ENCODE assay signal across 18 cellular contexts in genomic region chr9:20566401-20566800, GRCh38.
"Had no signal": no experiment of that assay in that cellular context is flagged by ENCODE, and none has a peak within 500 bp of the region (broad histone marks: within the 10 kb centered on the region; RNA-seq: fewer than 3 reads in every experiment).

No MANE protein-coding gene starts in this region.

- ATAC-seq: foreskin keratinocyte, left cardiac atrium, lower lobe of right lung, natural killer cell had no signal

- H3K4me3 ChIP-seq: hepatocyte, left ventricle myocardium inferior, lower lobe of right lung, ovary, right atrium auricular region, sigmoid colon, skin epidermis, stomach, thoracic aorta had no signal

- H3K27ac ChIP-seq: foreskin keratinocyte, hepatocyte, left ventricle myocardium inferior, lower lobe of right lung, ovary, right atrium auricular region, sigmoid colon, skin epidermis, stomach, thoracic aorta had no signal

- DNase-seq: dermis blood vessel endothelial cell; foreskin keratinocyte; kidney; left cardiac atrium; left ventricle myocardium inferior; lower lobe of right lung; natural killer cell; ovary; sigmoid colon; stimulated activated CD4-positive, alpha-beta T cell treated with anti-CD3 and anti-CD28 coated beads, Interleukin-2, amount 100 ng/mL, for 24 hours; stimulated activated naive CD4-positive, alpha-beta T cell; stomach; substantia nigra; trophoblast cell had no signal
